ENCODE assay signal across 8 cellular contexts in the genomic region with DNA sequence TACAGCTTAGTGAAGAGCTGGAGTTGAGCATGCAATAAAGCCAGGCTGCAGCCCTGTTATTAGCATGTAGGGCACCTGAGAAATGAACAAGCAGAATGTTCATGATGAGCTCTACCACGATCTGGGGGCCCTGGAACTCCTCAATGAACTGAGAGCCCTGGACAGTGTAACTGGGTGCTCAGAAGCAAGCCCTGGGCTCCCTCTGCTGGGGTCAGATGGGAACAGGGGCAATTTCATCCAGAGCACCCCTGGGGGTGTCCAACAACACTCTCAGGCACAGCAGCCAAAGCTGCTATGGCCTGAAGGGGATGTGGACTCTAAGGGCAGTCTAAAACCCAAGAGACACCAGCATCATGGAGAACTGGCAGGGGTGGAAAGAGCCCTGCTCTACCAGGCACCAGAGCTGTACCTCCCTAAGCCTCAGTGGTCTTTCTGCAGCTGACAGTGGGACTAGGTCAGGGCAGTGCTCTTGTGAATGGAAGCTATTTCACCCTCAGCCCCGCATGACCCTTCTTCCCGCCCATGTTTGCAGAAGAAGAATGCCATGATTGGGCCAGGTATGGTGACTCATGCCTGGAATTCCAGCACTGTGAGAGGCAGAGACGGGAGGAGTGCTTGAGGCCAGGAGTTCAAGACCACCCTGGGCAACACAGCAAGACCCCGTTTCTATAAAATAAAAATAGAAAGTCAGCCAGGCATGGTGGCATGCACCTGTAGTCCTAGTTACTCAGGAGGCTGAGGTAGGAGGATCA. TPM values are rescaled to one million over a fixed set of nuclear protein-coding genes. Genes with fewer than 3 reads are reported as not detected.
DNase-seq lines count a peak whose midpoint lies in the region; TF ChIP-seq lines count a peak whose summit lies in the region.

No MANE protein-coding gene starts in this region.

- H3K9me3 Mint-ChIP-seq in CD4-positive, alpha-beta memory T cell, result no peaks in the 10 kb centered on the region
- no peaks in the 10 kb centered on the region for H3K9me3 Mint-ChIP-seq in H9

- TF ChIP-seq CTCF in H9 (conservative IDR thresholded peaks at IDR 0.05) (peak; percentile 67), VCaP (conservative IDR thresholded peaks at IDR 0.05) (peak; percentile 53), fibroblast of mammary gland (conservative IDR thresholded peaks at IDR 0.05; ENCODE audit: control insufficient read depth, insufficient read depth, low read depth, low read length) (peak; percentile 39)

- no peaks in the 10 kb centered on the region for H3K79me2 ChIP-seq in H9 (ENCODE audit: insufficient read depth, low read length)

- no peaks in the 10 kb centered on the region for H3K23me2 ChIP-seq in H9 (ENCODE audit: insufficient read length, low read depth, low read length, poor library complexity, severe bottlenecking)

- no peak overlapping the region for H4K5ac ChIP-seq in H9 (ENCODE audit: insufficient read length, low read depth, low read length)

- no peak overlapping the region for H3K4me3 Mint-ChIP-seq in CD4-positive, alpha-beta memory T cell
- no peak overlapping the region for H3K4me3 Mint-ChIP-seq in H9

- no peaks in the 10 kb centered on the region for H3K9me3 ChIP-seq in CD4-positive, alpha-beta memory T cell (ENCODE audit: control insufficient read depth in 1 of 2, low read length in 2 of 2)
- H3K9me3 ChIP-seq in H9 (ENCODE audit: control insufficient read depth, low read depth, low read length), result no peaks in the 10 kb centered on the region

- H2BK12ac ChIP-seq in H9 (ENCODE audit: insufficient read length, low read depth, low read length), result no peak overlapping the region

- H3K4ac ChIP-seq in H9 (ENCODE audit: low read depth, low read length), result no peak overlapping the region

- H3T11ph ChIP-seq in H9 (ENCODE audit: low read length), result no peak overlapping the region

- H3K14ac ChIP-seq in H9 (ENCODE audit: insufficient read depth, low read length), result no peak overlapping the region

- H3K9ac ChIP-seq in H9 (ENCODE audit: extremely low read depth, insufficient read length, low read length), result no peak overlapping the region

- H2BK120ac ChIP-seq in H9 (ENCODE audit: low read depth, low read length, poor library complexity, severe bottlenecking), result no peak overlapping the region

- H3K23ac ChIP-seq in H9 (ENCODE audit: insufficient read length, low read depth, low read length), result no peak overlapping the region

- H2BK20ac ChIP-seq in H9 (ENCODE audit: low read depth, low read length, poor library complexity, severe bottlenecking), result no peak overlapping the region

- POLR2A ChIA-PET in CD4-positive, alpha-beta memory T cell (lab: Charles Lee; ENCODE audit: partially characterized antibody), result no interaction called here

- peak in 4 of 5 donors; percentile 4 to 14 (median 10) for DNase-seq in CD4-positive, alpha-beta memory T cell
- DNase-seq in H9 (peak; percentile 43), fibroblast of mammary gland (ENCODE audit: low read depth) (peak; percentile 25), renal cortical epithelial cell (ENCODE audit: low read depth) (peak; percentile 29), GOT3 (lab: John Stamatoyannopoulos, UW) (no peak), dedifferentiated amniotic fluid mesenchymal stem cell (ENCODE audit: extremely low spot score) (no peak), retina (no peak)

- WGBS in H9 (ENCODE audit: extremely low coverage, insufficient read length, low lambda C conversion rate), result no CpG with 5 or more reads among the region's 5 CpGs

- no peak overlapping the region for H2AFZ ChIP-seq in H9 (ENCODE audit: low read length)

- intact Hi-C loops in CD4-positive, alpha-beta memory T cell (cut with micrococcal nuclease), result loop anchor here (1.0 kb wide), 1 partner anchor 129 kb away; no protein-coding TSS in a partner anchor

- peak overlapping the region in 1 of 7 donors; percentile 15 for H3K27ac Mint-ChIP-seq in CD4-positive, alpha-beta memory T cell
- H3K27ac Mint-ChIP-seq in H9, result no peak overlapping the region

- H4K91ac ChIP-seq in H9 (ENCODE audit: insufficient read length, low read depth, low read length), result no peak overlapping the region

- H3K4me1 Mint-ChIP-seq in CD4-positive, alpha-beta memory T cell, result no peaks in the 10 kb centered on the region
- no peaks in the 10 kb centered on the region for H3K4me1 Mint-ChIP-seq in H9

- H3K4me3 ChIP-seq in CD4-positive, alpha-beta memory T cell (ENCODE audit: low read length in 2 of 2), result no peak overlapping the region
- no peak overlapping the region for H3K4me3 ChIP-seq in fibroblast of mammary gland (ENCODE audit: control insufficient read depth, low read depth, low read length)

- no peaks in the 10 kb centered on the region for H3K27me3 Mint-ChIP-seq in CD4-positive, alpha-beta memory T cell
- no peaks in the 10 kb centered on the region for H3K27me3 Mint-ChIP-seq in H9 (ENCODE audit: low read depth)

- H3K4me1 ChIP-seq in CD4-positive, alpha-beta memory T cell (ENCODE audit: insufficient read depth, low read length), result no peaks in the 10 kb centered on the region
- no peaks in the 10 kb centered on the region for H3K4me1 ChIP-seq in H9 (ENCODE audit: insufficient read depth, low read length)

- no peaks in the 10 kb centered on the region for H3K27me3 ChIP-seq in CD4-positive, alpha-beta memory T cell (ENCODE audit: insufficient read depth, low read length)
- no peaks in the 10 kb centered on the region for H3K27me3 ChIP-seq in H9 (ENCODE audit: insufficient read depth, low read length)

- no peaks in the 10 kb centered on the region for H4K20me1 ChIP-seq in H9 (ENCODE audit: control insufficient read depth, insufficient read depth, insufficient read length)

- no peaks in the 10 kb centered on the region for H3K79me1 ChIP-seq in H9 (ENCODE audit: insufficient read depth, low read depth, low read length, poor library complexity, severe bottlenecking)

- H4K8ac ChIP-seq in H9 (replicated peaks; ENCODE audit: insufficient read length, low read depth, low read length), result no peak overlapping the region

- H3K56ac ChIP-seq in H9 (ENCODE audit: insufficient read length, low read depth, low read length), result no peak overlapping the region

- no peak overlapping the region for H2AK5ac ChIP-seq in H9 (ENCODE audit: insufficient read length, low read length)

- H3K36me3 ChIP-seq in CD4-positive, alpha-beta memory T cell (ENCODE audit: insufficient read depth, low read length), result peaks cover 78% of the 10 kb centered on the region

- H2BK15ac ChIP-seq in H9 (ENCODE audit: low read depth, low read length), result no peak overlapping the region

- peaks cover 52 to 82% of the 10 kb centered on the region in 2 donors for H3K36me3 Mint-ChIP-seq in CD4-positive, alpha-beta memory T cell
- H3K36me3 Mint-ChIP-seq in H9 (ENCODE audit: insufficient read depth in 1 of 3, low read depth in 3 of 3), result peaks cover 33 to 89% (median 80%) of the 10 kb centered on the region in 3 experiments; a peak in 6 of 7 replicates

- no peak overlapping the region for H2BK5ac ChIP-seq in H9 (ENCODE audit: insufficient read length, low read length)

- CTCF ChIA-PET in CD4-positive, alpha-beta memory T cell (lab: Charles Lee; ENCODE audit: partially characterized antibody), result interaction anchor here (0.7 to 0.8 kb wide), 3 partner anchors 53 to 133 kb away, joined by 3 to 4 read pairs (median 3); no protein-coding TSS in a partner anchor

- no peak overlapping the region for H3K27ac ChIP-seq in CD4-positive, alpha-beta memory T cell (ENCODE audit: low read depth, low read length)
- H3K27ac ChIP-seq in H9 (ENCODE audit: insufficient read length, low read depth, low read length) (no peak overlapping the region), VCaP (peak overlapping the region; percentile 34)

- no peak overlapping the region for H3K4me2 ChIP-seq in H9 (ENCODE audit: insufficient read depth, insufficient read length, low read length)

- no peak overlapping the region for H3K18ac ChIP-seq in H9 (ENCODE audit: insufficient read length, low read depth, low read length)

RNA-seq across cellular contexts. Expression of gene THOC5, which starts 28.9 kb away (rescaled TPM):
- total RNA-seq in CD4-positive, alpha-beta memory T cell, result 10 to 100 TPM; 57.6 to 57.7 TPM
- polyA plus RNA-seq in CD4-positive, alpha-beta memory T cell, result 10 to 100 TPM; 24.6 to 27.5 TPM
- total RNA-seq in H9 (2021) (68.2 and 71.8 TPM in 2 replicates), renal cortical epithelial cell (47.8 and 76.3 TPM in 2 replicates)

RNA-seq across cellular contexts. Expression of gene NEFH, which starts 44.6 kb away (rescaled TPM):
- under 1 TPM; 0.47 to 0.61 TPM for total RNA-seq in CD4-positive, alpha-beta memory T cell
- polyA plus RNA-seq in CD4-positive, alpha-beta memory T cell, result 1 to 10 TPM in 1 of 2 donors, not detected in 1; 1.1 TPM
- 5.7 and 5.8 TPM in 2 replicates for total RNA-seq in H9 (2021)
- 0.15 and 0.17 TPM in 2 replicates for total RNA-seq in renal cortical epithelial cell

RNA-seq across cellular contexts. Expression of gene NIPSNAP1, which starts 56.3 kb away (rescaled TPM):
- 10 to 100 TPM; 31.7 to 36.3 TPM for total RNA-seq in CD4-positive, alpha-beta memory T cell
- polyA plus RNA-seq in CD4-positive, alpha-beta memory T cell, result 10 to 100 TPM; 48.4 to 56.3 TPM
- 169 and 171 TPM in 2 replicates for total RNA-seq in H9 (2021)
- 77.6 and 109 TPM in 2 replicates for total RNA-seq in renal cortical epithelial cell

Comparison
In these comparisons a context has a peak if more than half of its experiments do, and no peak if none do; other contexts are left out.
1. DNase-seq: peak in CD4-positive, alpha-beta memory T cell (4 of 5), H9 (single experiment), fibroblast of mammary gland (single experiment) and renal cortical epithelial cell (single experiment); none in GOT3 (single experiment), dedifferentiated amniotic fluid mesenchymal stem cell (single experiment) and retina (single experiment).
2. Peak in every context shown above with its lines, with median percentiles within 50 percentile points of each other: CTCF ChIP-seq.